Comparison of ENCODE assay signal across 1 cellular context in genomic region chr2:240131941-240132650, GRCh38.
TF ChIP-seq lines count a peak whose summit lies in the region.

No MANE protein-coding gene starts in this region.

TF ChIP-seq in GM23338, 12 proteins besides CTCF, POLR2A, EP300 and RAD21:
- TF ChIP-seq ETS1 (IDR thresholded peaks at IDR 0.05) (no peak), EZH2phosphoT487 (IDR thresholded peaks at IDR 0.05; ENCODE audit: unreplicated experiment) (no peak), EZH2 (IDR thresholded peaks at IDR 0.05; ENCODE audit: low read depth, unreplicated experiment) (no peak)
TF ChIP-seq in GM23338: peak in this region for 0.
